In genomic region chrX:78437621-78438020, GRCh38 we compare ENCODE assay signal across 8 cellular contexts.
"Had no signal": no experiment of that assay in that cellular context is flagged by ENCODE, and none has a peak within 500 bp of the region (broad histone marks: within the 10 kb centered on the region; RNA-seq: fewer than 3 reads in every experiment).

No MANE protein-coding gene starts in this region.

- FAIRE-seq: HepG2, HTR-8/SVneo, K562 had no signal

- H3K27ac ChIP-seq: HL-60 had no signal

- H3K36me3 Mint-ChIP-seq: IgD-negative memory B cell had no signal

- H3K27me3 Mint-ChIP-seq: IgD-negative memory B cell had no signal

- H3K27ac Mint-ChIP-seq: IgD-negative memory B cell had no signal

- H3K4me3 ChIP-seq: K562 had no signal

- H3K4me3 Mint-ChIP-seq: IgD-negative memory B cell had no signal

- DNase-seq: IMR-90, KBM-7, KG1 had no signal

- ATAC-seq: HepG2, K562 had no signal
